Comparison of ENCODE assay signal across 15 cellular contexts in the genomic region with DNA sequence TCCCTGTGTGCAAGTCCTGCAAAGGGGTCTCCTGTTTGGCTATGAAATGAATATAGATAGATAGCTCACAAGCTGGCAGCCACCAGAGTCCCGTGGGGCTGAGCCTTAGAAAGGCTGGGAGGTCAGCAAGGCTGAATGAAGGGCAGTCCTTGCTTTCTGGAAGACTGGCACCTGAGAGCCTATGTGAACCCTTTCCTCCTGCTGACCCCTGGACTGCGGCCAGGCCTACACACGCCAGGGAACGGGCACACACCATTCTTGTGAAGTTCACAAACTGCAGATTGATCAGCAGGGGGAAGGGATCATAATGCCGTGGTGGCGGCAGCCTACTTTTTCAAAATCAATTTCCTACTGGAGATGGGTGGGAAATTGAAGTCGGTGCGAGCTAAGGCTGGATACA. TPM values are rescaled to one million over a fixed set of nuclear protein-coding genes. Genes with fewer than 3 reads are reported as not detected.
DNase-seq lines count a peak whose midpoint lies in the region; TF ChIP-seq lines count a peak whose summit lies in the region.
"Had no signal": no experiment of that assay in that cellular context is flagged by ENCODE, and none has a peak within 500 bp of the region (broad histone marks: within the 10 kb centered on the region; RNA-seq: fewer than 3 reads in every experiment).

No MANE protein-coding gene starts in this region.

- peaks cover 11% of the 10 kb centered on the region for H3K27me3 Mint-ChIP-seq in activated CD4-positive, alpha-beta T cell treated with anti-CD3 and anti-CD28 coated beads, Interleukin-2, amount 10 ng/mL, durations not matched to agents 7 days and 5 days
- H3K27me3 Mint-ChIP-seq in endothelial cell (ENCODE audit: unreplicated experiment) = peaks cover 24% of the 10 kb centered on the region
- peaks cover 18% of the 10 kb centered on the region for H3K27me3 Mint-ChIP-seq in progenitor cell of endocrine pancreas

- peak overlapping the region; percentile 61 for H3K4me3 Mint-ChIP-seq in activated CD4-positive, alpha-beta T cell treated with anti-CD3 and anti-CD28 coated beads, Interleukin-2, amount 10 ng/mL, durations not matched to agents 7 days and 5 days
- H3K4me3 Mint-ChIP-seq in endothelial cell (ENCODE audit: unreplicated experiment) (peak overlapping the region; percentile 87), progenitor cell of endocrine pancreas (ENCODE audit: low read depth) (peak overlapping the region; percentile 56)

- H3K4me1 Mint-ChIP-seq in activated CD4-positive, alpha-beta T cell treated with anti-CD3 and anti-CD28 coated beads, Interleukin-2, amount 10 ng/mL, durations not matched to agents 7 days and 5 days = peaks cover 36% of the 10 kb centered on the region
- peaks cover 10% of the 10 kb centered on the region for H3K4me1 Mint-ChIP-seq in endothelial cell (ENCODE audit: unreplicated experiment)
- peaks cover 1% of the 10 kb centered on the region for H3K4me1 Mint-ChIP-seq in progenitor cell of endocrine pancreas (ENCODE audit: low read depth)

- no peak for DNase-seq in activated CD4-positive, alpha-beta T cell treated with anti-CD3 and anti-CD28 coated beads, Interleukin-2, amount 10 ng/mL, durations not matched to agents 7 days and 5 days
- DNase-seq in activated CD4-positive, alpha-beta T cell treated with anti-CD3 and anti-CD28 coated beads for 48 hours = no peak
- DNase-seq in RWPE1 (ENCODE audit: low spot score) = no peak
- no peak for DNase-seq in endothelial cell (ENCODE audit: low spot score)
- DNase-seq in progenitor cell of endocrine pancreas (ENCODE audit: low spot score, unreplicated experiment) = no peak
- DNase-seq in NCI-H1417 treated with DMSO at 0.1 percent for 48 hours (lab: John Stamatoyannopoulos, UW) = no peak
- DNase-seq in KG1 (lab: John Stamatoyannopoulos, UW) = no peak
- DNase-seq in GOT3 (lab: John Stamatoyannopoulos, UW) = no peak
- DNase-seq: aorta, DMS53, NCI-H2081, sigmoid colon, SK-N-SH, tibial artery had no signal

- peak overlapping the region; percentile 57 for H3K27ac Mint-ChIP-seq in activated CD4-positive, alpha-beta T cell treated with anti-CD3 and anti-CD28 coated beads, Interleukin-2, amount 10 ng/mL, durations not matched to agents 7 days and 5 days
- no peak overlapping the region for H3K27ac Mint-ChIP-seq in endothelial cell (ENCODE audit: unreplicated experiment)
- H3K27ac Mint-ChIP-seq in progenitor cell of endocrine pancreas = peak overlapping the region; percentile 45

- CTCF ChIA-PET in activated CD4-positive, alpha-beta T cell treated with anti-CD3 and anti-CD28 coated beads, Interleukin-2, amount 10 ng/mL, durations not matched to agents 7 days and 5 days (lab: Charles Lee) = interaction anchor here (1.1 kb wide), 1 partner anchor 188 kb away, joined by 4 read pairs; a partner anchor contains a TSS
- CTCF ChIA-PET in RWPE1 (lab: Yijun Ruan, JAX) = no interaction called here

- TF ChIP-seq CTCF in RWPE1 (conservative IDR thresholded peaks at IDR 0.05; ENCODE audit: low read depth) (no peak), endothelial cell (IDR thresholded peaks at IDR 0.05; ENCODE audit: unreplicated experiment) (no peak), progenitor cell of endocrine pancreas (IDR thresholded peaks at IDR 0.05; ENCODE audit: unreplicated experiment) (no peak)

- H3K9me3 Mint-ChIP-seq in activated CD4-positive, alpha-beta T cell treated with anti-CD3 and anti-CD28 coated beads, Interleukin-2, amount 10 ng/mL, durations not matched to agents 7 days and 5 days = no peaks in the 10 kb centered on the region
- H3K9me3 Mint-ChIP-seq in endothelial cell (ENCODE audit: unreplicated experiment) = no peaks in the 10 kb centered on the region
- no peaks in the 10 kb centered on the region for H3K9me3 Mint-ChIP-seq in progenitor cell of endocrine pancreas (ENCODE audit: low read depth)

- H3K36me3 Mint-ChIP-seq in activated CD4-positive, alpha-beta T cell treated with anti-CD3 and anti-CD28 coated beads, Interleukin-2, amount 10 ng/mL, durations not matched to agents 7 days and 5 days (ENCODE audit: low read depth) = peaks cover 13% of the 10 kb centered on the region
- H3K36me3 Mint-ChIP-seq in endothelial cell (ENCODE audit: low read depth, unreplicated experiment) = peaks cover 25% of the 10 kb centered on the region
- peaks cover 6% of the 10 kb centered on the region for H3K36me3 Mint-ChIP-seq in progenitor cell of endocrine pancreas (ENCODE audit: insufficient read depth)

- POLR2A ChIA-PET in activated CD4-positive, alpha-beta T cell treated with anti-CD3 and anti-CD28 coated beads, Interleukin-2, amount 10 ng/mL, durations not matched to agents 7 days and 5 days (lab: Charles Lee) = no interaction called here
- POLR2A ChIA-PET in RWPE1 (lab: Yijun Ruan, JAX; ENCODE audit: low non-redundant PET) = no interaction called here

- peak overlapping the region; percentile 67 for H3K27ac ChIP-seq in RWPE1
- H3K27ac ChIP-seq: KMS-11 had no signal

RNA-seq across cellular contexts. Expression of a gene that starts 1.0 kb away (rescaled TPM):
- under 1 TPM; 0.77 to 0.92 TPM for total RNA-seq in activated CD4-positive, alpha-beta T cell treated with anti-CD3 and anti-CD28 coated beads, Interleukin-2, amount 10 ng/mL, durations not matched to agents 7 days and 5 days
- total RNA-seq in endothelial cell (ENCODE audit: unreplicated experiment) (2.3 TPM), progenitor cell of endocrine pancreas (3.6 and 3.7 TPM in 2 replicates)

RNA-seq across cellular contexts. Expression of a gene that starts 4.5 kb away (rescaled TPM):
- total RNA-seq in activated CD4-positive, alpha-beta T cell treated with anti-CD3 and anti-CD28 coated beads, Interleukin-2, amount 10 ng/mL, durations not matched to agents 7 days and 5 days = under 1 TPM; 0.25 to 0.42 TPM
- total RNA-seq in endothelial cell (ENCODE audit: unreplicated experiment) (1.2 TPM), progenitor cell of endocrine pancreas (0.31 and 0.36 TPM in 2 replicates)

RNA-seq across cellular contexts. Expression of a gene that starts 33.7 kb away (rescaled TPM):
- not detected for total RNA-seq in activated CD4-positive, alpha-beta T cell treated with anti-CD3 and anti-CD28 coated beads, Interleukin-2, amount 10 ng/mL, durations not matched to agents 7 days and 5 days
- total RNA-seq in endothelial cell (ENCODE audit: unreplicated experiment) (1.3 TPM), progenitor cell of endocrine pancreas (not detected in 2 replicates)
- total RNA-seq: sigmoid colon had no signal

RNA-seq across cellular contexts. Expression of a gene that starts 41.5 kb away (rescaled TPM):
- total RNA-seq in activated CD4-positive, alpha-beta T cell treated with anti-CD3 and anti-CD28 coated beads, Interleukin-2, amount 10 ng/mL, durations not matched to agents 7 days and 5 days = 10 to 100 TPM; 73.0 to 75.3 TPM
- 47.5 TPM for total RNA-seq in endothelial cell (ENCODE audit: unreplicated experiment)
- total RNA-seq in progenitor cell of endocrine pancreas = 46.8 and 47.4 TPM in 2 replicates

RNA-seq across cellular contexts. Expression of a gene that starts 41.7 kb away (rescaled TPM):
- 100 to 1,000 TPM; 254 to 273 TPM for total RNA-seq in activated CD4-positive, alpha-beta T cell treated with anti-CD3 and anti-CD28 coated beads, Interleukin-2, amount 10 ng/mL, durations not matched to agents 7 days and 5 days
- total RNA-seq in endothelial cell (ENCODE audit: unreplicated experiment) (92.3 TPM), progenitor cell of endocrine pancreas (97.4 and 106 TPM in 2 replicates)
